Comparison of ENCODE assay signal across 34 cellular contexts in the genomic region with DNA sequence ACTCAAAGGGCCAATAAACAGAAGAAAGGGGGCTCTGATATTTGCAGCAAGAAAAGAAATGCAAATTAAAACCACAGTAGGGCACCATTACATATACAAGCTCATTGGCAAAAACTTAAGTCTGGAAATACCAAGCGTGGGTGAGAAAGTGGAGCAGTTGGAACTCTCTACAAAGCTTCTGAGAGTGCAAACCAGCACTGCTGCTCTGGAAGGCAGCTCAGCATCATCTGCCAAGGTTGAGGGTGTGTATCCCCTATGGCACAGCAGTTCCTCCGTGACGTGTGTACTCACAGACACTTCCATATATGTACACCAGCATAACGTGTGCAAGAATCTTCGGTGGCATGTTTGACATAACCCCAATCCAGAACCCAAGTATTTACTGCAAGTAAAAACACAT.
"Had no signal": no experiment of that assay in that cellular context is flagged by ENCODE, and none has a peak within 500 bp of the region (broad histone marks: within the 10 kb centered on the region; RNA-seq: fewer than 3 reads in every experiment).

No MANE protein-coding gene starts in this region.

- H3K27me3 Mint-ChIP-seq: activated CD4-positive, alpha-beta memory T cell treated with anti-CD3 and anti-CD28 coated beads, Interleukin-2, amount 10 ng/mL, durations not matched to agents 7 days and 5 days; activated naive CD4-positive, alpha-beta T cell treated with anti-CD3 and anti-CD28 coated beads, Interleukin-2, amount 10 ng/mL, durations not matched to agents 7 days and 5 days had no signal

- H3K27ac Mint-ChIP-seq: activated B cell treated with CpG ODN at 0.5 μM for 24 hours; activated CD4-positive, alpha-beta memory T cell treated with anti-CD3 and anti-CD28 coated beads, Interleukin-2, amount 10 ng/mL, durations not matched to agents 7 days and 5 days; activated CD8-positive, alpha-beta memory T cell treated with anti-CD3 and anti-CD28 coated beads, Interleukin-2, amount 10 ng/mL, durations not matched to agents 7 days and 5 days; activated naive CD4-positive, alpha-beta T cell treated with anti-CD3 and anti-CD28 coated beads, Interleukin-2, amount 10 ng/mL, durations not matched to agents 7 days and 5 days; activated naive CD8-positive, alpha-beta T cell; activated naive CD8-positive, alpha-beta T cell treated with anti-CD3 and anti-CD28 coated beads, Interleukin-2, amount 50 U/mL, for 24 hours; T-helper 1 cell treated with Interleukin-12 subunit alpha and Interleukin-12 subunit beta and Interleukin-4 antibody, amounts not matched to agents 30 μg/mL and 1 μg/mL, for 36 hours; T-helper 2 cell treated with Interferon-gamma antibody and Interleukin-4, amounts not matched to agents 5 μg/mL and 100 μg/mL, for 36 hours had no signal

- DNase-seq: activated B cell treated with CpG ODN at 0.5 μM for 24 hours; activated CD4-positive, alpha-beta memory T cell treated with anti-CD3 and anti-CD28 coated beads, Interleukin-2, amount 10 ng/mL, durations not matched to agents 7 days and 5 days; activated CD4-positive, alpha-beta T cell treated with anti-CD3 and anti-CD28 coated beads for 48 hours; activated CD4-positive, CD25-positive, alpha-beta regulatory T cell treated with anti-CD3 and anti-CD28 coated beads, Interleukin-2, amount 50 U/mL, for 72 hours; activated CD8-positive, alpha-beta memory T cell treated with anti-CD3 and anti-CD28 coated beads for 24 hours; activated CD8-positive, alpha-beta memory T cell treated with anti-CD3 and anti-CD28 coated beads, Interleukin-2, amount 10 ng/mL, durations not matched to agents 7 days and 5 days; activated CD8-positive, alpha-beta memory T cell treated with anti-CD3 and anti-CD28 coated beads, Interleukin-2, amount 50 U/mL, for 48 hours; activated effector memory CD4-positive, alpha-beta T cell treated with Interleukin-2 at 50 U/mL for 16 hours; activated naive CD4-positive, alpha-beta T cell treated with anti-CD3 and anti-CD28 coated beads, Interleukin-2, amount 10 ng/mL, durations not matched to agents 7 days and 5 days; activated naive CD8-positive, alpha-beta T cell treated with anti-CD3 and anti-CD28 coated beads, Interleukin-2, amount 50 U/mL, for 24 hours; activated T-cell treated with anti-CD3 and anti-CD28 coated beads, Interleukin-2, amount 50 U/mL, for 48 hours; caudate nucleus; cerebellar nuclear complex; Kasumi-1; KBM-7; MG63; NCI-H1048; NCI-H1105 treated with DMSO at 0.1 percent for 48 hours; NCI-H1436; NCI-H1694; NCI-H1930; NCI-H2081 treated with DMSO at 0.1 percent for 48 hours; NCI-H524 treated with DMSO at 0.1 percent for 48 hours; NK-92 treated with Interleukin-12 subunit alpha and Interleukin-12 subunit beta, amount 100 ng/mL, for 24 hours; PC-3; Peyer's patch; RPMI8226; SHP77 treated with DMSO at 0.1 percent for 48 hours; SK-N-SH had no signal

- H3K36me3 Mint-ChIP-seq: activated CD8-positive, alpha-beta memory T cell treated with anti-CD3 and anti-CD28 coated beads, Interleukin-2, amount 10 ng/mL, durations not matched to agents 7 days and 5 days; activated naive CD4-positive, alpha-beta T cell treated with anti-CD3 and anti-CD28 coated beads, Interleukin-2, amount 10 ng/mL, durations not matched to agents 7 days and 5 days; activated naive CD8-positive, alpha-beta T cell; brain had no signal

- H3K9me3 ChIP-seq: MG63, Peyer's patch, SJSA1, SK-N-SH had no signal

- H3K4me3 ChIP-seq: MG63, Peyer's patch, SJSA1 had no signal

- H3K9ac ChIP-seq: SK-N-SH had no signal

- H3K27ac ChIP-seq: Peyer's patch, SJSA1 had no signal

- H3K36me3 ChIP-seq: MG63, Peyer's patch, SJSA1 had no signal

- H3K9me3 Mint-ChIP-seq: activated B cell treated with CpG ODN at 0.5 μM for 24 hours; activated CD4-positive, alpha-beta memory T cell treated with anti-CD3 and anti-CD28 coated beads, Interleukin-2, amount 10 ng/mL, durations not matched to agents 7 days and 5 days; activated naive CD4-positive, alpha-beta T cell treated with anti-CD3 and anti-CD28 coated beads, Interleukin-2, amount 10 ng/mL, durations not matched to agents 7 days and 5 days; activated naive CD8-positive, alpha-beta T cell treated with anti-CD3 and anti-CD28 coated beads, Interleukin-2, amount 50 U/mL, for 24 hours; T-helper 1 cell treated with Interleukin-12 subunit alpha and Interleukin-12 subunit beta and Interleukin-4 antibody, amounts not matched to agents 30 μg/mL and 1 μg/mL, for 36 hours; T-helper 2 cell treated with Interferon-gamma antibody and Interleukin-4, amounts not matched to agents 5 μg/mL and 100 μg/mL, for 36 hours had no signal

- H3K27me3 ChIP-seq: MG63, Peyer's patch, SJSA1 had no signal

- H3K4me1 Mint-ChIP-seq: activated B cell treated with CpG ODN at 0.5 μM for 24 hours; activated CD4-positive, alpha-beta memory T cell treated with anti-CD3 and anti-CD28 coated beads, Interleukin-2, amount 10 ng/mL, durations not matched to agents 7 days and 5 days; activated CD8-positive, alpha-beta memory T cell treated with anti-CD3 and anti-CD28 coated beads, Interleukin-2, amount 10 ng/mL, durations not matched to agents 7 days and 5 days; activated naive CD4-positive, alpha-beta T cell treated with anti-CD3 and anti-CD28 coated beads, Interleukin-2, amount 10 ng/mL, durations not matched to agents 7 days and 5 days; activated naive CD8-positive, alpha-beta T cell treated with anti-CD3 and anti-CD28 coated beads, Interleukin-2, amount 50 U/mL, for 24 hours had no signal

- H3K4me1 ChIP-seq: Peyer's patch, SJSA1 had no signal

- H3K4me3 Mint-ChIP-seq: activated B cell treated with CpG ODN at 0.5 μM for 24 hours; activated CD4-positive, alpha-beta memory T cell treated with anti-CD3 and anti-CD28 coated beads, Interleukin-2, amount 10 ng/mL, durations not matched to agents 7 days and 5 days; activated CD8-positive, alpha-beta memory T cell treated with anti-CD3 and anti-CD28 coated beads, Interleukin-2, amount 10 ng/mL, durations not matched to agents 7 days and 5 days; activated naive CD4-positive, alpha-beta T cell treated with anti-CD3 and anti-CD28 coated beads, Interleukin-2, amount 10 ng/mL, durations not matched to agents 7 days and 5 days; activated naive CD8-positive, alpha-beta T cell; activated naive CD8-positive, alpha-beta T cell treated with anti-CD3 and anti-CD28 coated beads, Interleukin-2, amount 50 U/mL, for 24 hours; brain; T-helper 1 cell treated with Interleukin-12 subunit alpha and Interleukin-12 subunit beta and Interleukin-4 antibody, amounts not matched to agents 30 μg/mL and 1 μg/mL, for 36 hours; T-helper 2 cell treated with Interferon-gamma antibody and Interleukin-4, amounts not matched to agents 5 μg/mL and 100 μg/mL, for 36 hours had no signal
